Comparison of ENCODE assay signal across 14 cellular contexts in the genomic region with DNA sequence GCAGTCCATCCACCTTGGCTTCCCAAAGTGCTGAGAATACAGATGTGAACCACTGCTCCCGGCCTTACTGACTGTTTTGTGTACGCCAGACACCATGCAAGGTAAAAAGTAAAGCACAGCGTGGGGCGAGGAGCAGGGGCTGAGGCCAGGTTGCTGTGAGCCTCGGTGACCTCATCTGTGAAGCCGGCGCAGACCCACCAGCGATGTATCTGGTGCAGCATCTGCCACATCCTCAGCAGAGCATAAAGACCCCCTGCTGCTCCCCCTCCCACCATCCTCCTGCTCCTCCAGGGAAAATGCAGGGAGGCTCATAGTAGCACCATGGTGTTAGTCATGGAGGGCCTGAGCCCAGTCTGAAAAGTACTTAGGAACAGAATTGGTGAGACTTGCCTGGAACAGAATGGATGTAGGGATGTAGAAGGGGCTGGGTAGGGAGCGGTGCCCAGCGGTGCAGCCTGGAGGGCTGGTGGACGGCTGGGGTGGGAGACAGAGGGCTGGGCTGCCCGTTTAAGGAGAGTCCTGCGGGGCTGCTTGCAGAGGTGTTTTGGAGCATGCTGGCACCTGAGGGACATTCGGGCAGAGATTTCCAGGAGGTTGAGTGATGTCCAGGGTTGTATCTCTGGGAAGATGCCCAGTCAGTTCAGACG.
"Had no signal": no experiment of that assay in that cellular context is flagged by ENCODE, and none has a peak within 500 bp of the region (broad histone marks: within the 10 kb centered on the region; RNA-seq: fewer than 3 reads in every experiment).

No MANE protein-coding gene starts in this region.

- H3K36me3 ChIP-seq: ascending aorta, esophagus squamous epithelium, left lung, tibial nerve had no signal

- DNase-seq: activated CD4-positive, alpha-beta T cell treated with anti-CD3 and anti-CD28 coated beads, Interleukin-2, amount 10 ng/mL, durations not matched to agents 7 days and 5 days; activated CD4-positive, CD25-positive, alpha-beta regulatory T cell; esophagus squamous epithelium; foreskin fibroblast; glutamatergic neuron; left lung; mesenchymal stem cell; retina; small intestine; T-helper 17 cell had no signal

- ATAC-seq: left lung; stimulated activated memory B cell treated with anti-CD40 and anti-IgM and Interleukin-4, amounts not matched to agents 10 μg/mL and 1 μg/mL and 100 μg/mL, for 72 hours; T-helper 17 cell had no signal

- H3K27ac ChIP-seq: ascending aorta, esophagus squamous epithelium, left lung, parathyroid adenoma, tibial nerve had no signal

- H3K4me1 ChIP-seq: ascending aorta, esophagus squamous epithelium, left lung, parathyroid adenoma, tibial nerve had no signal

- H3K79me2 ChIP-seq: parathyroid adenoma had no signal

- H3K27me3 ChIP-seq: ascending aorta, tibial nerve had no signal

- H2AFZ ChIP-seq: parathyroid adenoma had no signal

- H3K9me3 ChIP-seq: ascending aorta, esophagus squamous epithelium had no signal

- H3K4me3 ChIP-seq: ascending aorta, esophagus squamous epithelium, left lung, tibial nerve had no signal
